In genomic region chr11:1225386-1226225, GRCh38 we compare ENCODE assay signal across 16 cellular contexts. TPM values are rescaled to one million over a fixed set of nuclear protein-coding genes. Genes with fewer than 3 reads are reported as not detected.
A peak's percentile ranks its signal among the peaks of the same experiment; 100 is the strongest.
DNase-seq lines count a peak whose midpoint lies in the region; ATAC-seq and TF ChIP-seq lines count a peak whose summit lies in the region.
"Had no signal": no experiment of that assay in that cellular context is flagged by ENCODE, and none has a peak within 500 bp of the region (broad histone marks: within the 10 kb centered on the region; RNA-seq: fewer than 3 reads in every experiment).

No MANE protein-coding gene starts in this region.

- no peak for ATAC-seq in activated CD4-positive, alpha-beta T cell treated with anti-CD3 and anti-CD28 coated beads for 36 hours
- ATAC-seq in left colon (no peak), sciatic nerve (no peak), T-cell (replicated peaks in 1 of 4) (no peak), GM18519 (IDR thresholded peaks at IDR 0.05; ENCODE audit: low FRiP score, unreplicated experiment) (no peak)
- ATAC-seq: stimulated activated naive CD8-positive, alpha-beta T cell treated with anti-CD3 and anti-CD28 coated beads, Interleukin-15, amount 100 ng/mL, for 72 hours had no signal

- H3K36me3 Mint-ChIP-seq in activated CD4-positive, alpha-beta T cell treated with anti-CD3 and anti-CD28 coated beads for 36 hours (ENCODE audit: low read depth), result no peaks in the 10 kb centered on the region
- H3K36me3 Mint-ChIP-seq in T-cell, result no peaks in the 10 kb centered on the region

- H3K27ac ChIP-seq in ascending aorta, result no peak overlapping the region

- CTCF ChIA-PET in activated CD4-positive, alpha-beta T cell treated with anti-CD3 and anti-CD28 coated beads for 36 hours (lab: Charles Lee), result interaction anchor here (0.5 to 1.1 kb wide), 2 partner anchors 13 to 349 kb away, joined by 3 read pairs; no protein-coding TSS in a partner anchor
- CTCF ChIA-PET in T-cell (lab: Charles Lee), result no interaction called here

- no peak overlapping the region for H3K4me3 Mint-ChIP-seq in activated CD4-positive, alpha-beta T cell treated with anti-CD3 and anti-CD28 coated beads for 36 hours
- H3K4me3 Mint-ChIP-seq in T-cell, result no peak overlapping the region
- H3K4me3 Mint-ChIP-seq: stimulated activated naive CD8-positive, alpha-beta T cell treated with anti-CD3 and anti-CD28 coated beads, Interleukin-15, amount 100 ng/mL, for 72 hours had no signal

- no peak overlapping the region for H3K27ac Mint-ChIP-seq in activated CD4-positive, alpha-beta T cell treated with anti-CD3 and anti-CD28 coated beads for 36 hours
- H3K27ac Mint-ChIP-seq in T-cell, result no peak overlapping the region
- H3K27ac Mint-ChIP-seq: stimulated activated naive CD8-positive, alpha-beta T cell treated with anti-CD3 and anti-CD28 coated beads, Interleukin-15, amount 100 ng/mL, for 72 hours had no signal

- H3K27me3 Mint-ChIP-seq in activated CD4-positive, alpha-beta T cell treated with anti-CD3 and anti-CD28 coated beads for 36 hours, result no peaks in the 10 kb centered on the region
- peaks cover 7 to 12% of the 10 kb centered on the region in 2 donors for H3K27me3 Mint-ChIP-seq in T-cell

- POLR2A ChIA-PET in activated CD4-positive, alpha-beta T cell treated with anti-CD3 and anti-CD28 coated beads for 36 hours (lab: Charles Lee), result no interaction called here
- POLR2A ChIA-PET in T-cell (lab: Charles Lee), result no interaction called here

- H3K36me3 ChIP-seq in ascending aorta, result no peaks in the 10 kb centered on the region

- H3K9me3 Mint-ChIP-seq in activated CD4-positive, alpha-beta T cell treated with anti-CD3 and anti-CD28 coated beads for 36 hours (ENCODE audit: low read depth), result no peaks in the 10 kb centered on the region
- H3K9me3 Mint-ChIP-seq in T-cell, result no peaks in the 10 kb centered on the region
- H3K9me3 Mint-ChIP-seq: stimulated activated naive CD8-positive, alpha-beta T cell treated with anti-CD3 and anti-CD28 coated beads, Interleukin-15, amount 100 ng/mL, for 72 hours had no signal

- no peak overlapping the region for H3K4me3 ChIP-seq in ascending aorta

- no peaks in the 10 kb centered on the region for H3K27me3 ChIP-seq in ascending aorta

- no peaks in the 10 kb centered on the region for H3K4me1 Mint-ChIP-seq in activated CD4-positive, alpha-beta T cell treated with anti-CD3 and anti-CD28 coated beads for 36 hours
- no peaks in the 10 kb centered on the region for H3K4me1 Mint-ChIP-seq in T-cell
- H3K4me1 Mint-ChIP-seq: stimulated activated naive CD8-positive, alpha-beta T cell treated with anti-CD3 and anti-CD28 coated beads, Interleukin-15, amount 100 ng/mL, for 72 hours had no signal

- intact Hi-C loops in activated CD4-positive, alpha-beta T cell treated with anti-CD3 and anti-CD28 coated beads for 36 hours (cut with DNase I, micrococcal nuclease), result no loop called here
- intact Hi-C loops in ascending aorta (cut with DNase I), result no loop called here
- intact Hi-C loops in left colon (cut with DNase I, micrococcal nuclease), result no loop called here
- intact Hi-C loops in sciatic nerve (cut with DNase I), result no loop called here

- no peaks in the 10 kb centered on the region for H3K4me1 ChIP-seq in ascending aorta

- TF ChIP-seq CTCF in ascending aorta (IDR thresholded peaks at IDR 0.05), result no peak

- peak; percentile 3 for DNase-seq in activated CD4-positive, alpha-beta T cell treated with anti-CD3 and anti-CD28 coated beads for 36 hours
- no peak for DNase-seq in activated CD4-positive, alpha-beta T cell treated with anti-CD3 and anti-CD28 coated beads for 48 hours
- DNase-seq in ascending aorta (ENCODE audit: low spot score in 2 of 2) (peak; percentile 5 to 18), left colon (peak; percentile 9 to 23), sciatic nerve (ENCODE audit: low spot score) (peak; percentile 53), T-cell (no peak), NCI-H748 (lab: John Stamatoyannopoulos, UW; ENCODE audit: unreplicated experiment) (no peak)
- DNase-seq: activated gamma-delta T cell; anterior cingulate cortex; NCI-H1694 treated with DMSO at 0.1 percent for 48 hours; SIG-M5; stimulated activated naive CD8-positive, alpha-beta T cell treated with anti-CD3 and anti-CD28 coated beads, Interleukin-15, amount 100 ng/mL, for 72 hours; T-helper 2 cell had no signal

- H3K9me3 ChIP-seq in ascending aorta, result no peaks in the 10 kb centered on the region

RNA-seq across cellular contexts. Expression of gene MUC5B, which starts 2.7 kb away (rescaled TPM):
- not detected for total RNA-seq in activated CD4-positive, alpha-beta T cell treated with anti-CD3 and anti-CD28 coated beads for 36 hours
- total RNA-seq in ascending aorta (under 0.01 TPM), left colon (100 to 1,000 TPM; 258 to 369 TPM), sciatic nerve (0.71 TPM), T-cell (1 to 10 TPM in 3 of 5 donors, not detected in 2; 1.8 to 4.0 (median 3.6) TPM)
- total RNA-seq: A673, renal cortical epithelial cell had no signal

Comparison
In these comparisons a context has a peak if more than half of its experiments do, and no peak if none do; other contexts are left out.
1. DNase-seq: peak in activated CD4-positive, alpha-beta T cell treated with anti-CD3 and anti-CD28 coated beads for 36 hours (single experiment), ascending aorta (2 of 2), left colon (2 of 2) and sciatic nerve (single experiment); none in activated CD4-positive, alpha-beta T cell treated with anti-CD3 and anti-CD28 coated beads for 48 hours (single experiment), T-cell (0 of 34) and NCI-H748 (single experiment).
2. RNA of gene MUC5B, which starts 2.7 kb away (total RNA-seq): 258 to 369 TPM in left colon; 1.8 to 4.0 TPM in T-cell, 0.71 TPM in sciatic nerve (single experiment), not detected in activated CD4-positive, alpha-beta T cell treated with anti-CD3 and anti-CD28 coated beads for 36 hours and under 0.01 TPM in ascending aorta (single experiment); every median in the first group is over 10 times any median in the second.